ENCODE assay signal across 8 cellular contexts in the genomic region with DNA sequence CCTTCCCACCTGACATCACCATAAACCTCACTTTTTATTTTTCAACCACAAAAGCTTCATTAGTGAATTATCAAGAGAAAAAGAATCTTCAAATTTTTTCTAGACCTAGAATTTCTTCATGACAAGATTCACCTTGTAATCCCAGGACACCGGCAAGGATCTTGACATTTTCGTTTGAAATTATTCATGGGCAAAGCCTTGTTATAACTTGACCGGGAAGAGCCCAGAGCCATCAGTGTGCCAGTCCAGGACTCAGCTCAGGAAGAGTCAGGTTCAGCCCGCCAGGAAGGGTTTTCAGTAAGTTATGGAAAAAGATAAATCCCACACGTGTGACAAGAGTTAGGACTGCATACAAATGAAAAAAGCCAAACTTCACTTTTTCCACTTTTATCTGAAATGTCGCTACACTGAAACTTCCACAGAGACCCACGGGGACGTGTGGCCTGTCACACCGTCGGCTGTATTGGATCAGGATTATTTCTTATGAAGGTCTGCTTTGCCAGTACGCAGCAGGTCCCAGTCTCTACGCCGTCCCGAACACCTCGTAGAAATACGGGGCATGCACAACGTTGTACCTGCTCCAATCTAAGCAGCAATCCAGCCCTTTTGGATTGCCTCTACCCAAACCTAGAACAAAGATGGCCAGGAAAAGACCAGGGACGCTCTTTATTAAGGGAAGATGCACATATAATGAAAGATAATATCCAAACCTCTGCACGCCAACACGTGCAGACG. TPM values are rescaled to one million over a fixed set of nuclear protein-coding genes. Genes with fewer than 3 reads are reported as not detected.
DNase-seq lines count a peak whose midpoint lies in the region; ATAC-seq and TF ChIP-seq lines count a peak whose summit lies in the region.

No MANE protein-coding gene starts in this region.

- peak overlapping the region in 2 of 3 donors; percentile 44 to 66 for H3K9ac ChIP-seq in skeletal muscle tissue (ENCODE audit: low read depth in 1 of 3, low read length in 3 of 3)

- H3K36me3 ChIP-seq in hepatocyte (replicated peaks; ENCODE audit: insufficient read depth, low read depth) (no peaks in the 10 kb centered on the region), skeletal muscle tissue (ENCODE audit: control insufficient read depth in 3 of 3, insufficient read depth in 3 of 3, low read length in 3 of 3) (peaks cover 0 to 3% (median 0%) of the 10 kb centered on the region in 3 donors)

- POLR2A ChIA-PET in activated CD8-positive, alpha-beta T cell treated with anti-CD3 and anti-CD28 coated beads for 36 hours (lab: Charles Lee) = interaction anchor here (0.7 kb wide), 1 partner anchor 515 kb away, joined by 3 read pairs; no protein-coding TSS in a partner anchor

- H3K4me1 ChIP-seq in hepatocyte (ENCODE audit: insufficient read depth) = peaks cover 34% of the 10 kb centered on the region
- H3K4me1 ChIP-seq in skeletal muscle tissue (ENCODE audit: control insufficient read depth in 3 of 3, insufficient read depth in 3 of 3, low read length in 3 of 3) = peaks cover 7 to 15% (median 11%) of the 10 kb centered on the region in 3 donors

- intact Hi-C loops in activated CD8-positive, alpha-beta T cell treated with anti-CD3 and anti-CD28 coated beads for 36 hours (cut with micrococcal nuclease) = no loop called here

- peaks cover 67% of the 10 kb centered on the region for H3K79me2 ChIP-seq in hepatocyte

- H3K27ac ChIP-seq in hepatocyte (peak overlapping the region; percentile 97), skeletal muscle tissue (ENCODE audit: low read depth, low read length) (peak overlapping the region; percentile 41)

- ATAC-seq in activated CD8-positive, alpha-beta T cell treated with anti-CD3 and anti-CD28 coated beads for 36 hours = no peak
- ATAC-seq in GM19324 (IDR thresholded peaks at IDR 0.05; ENCODE audit: low FRiP score, unreplicated experiment) = no peak
- no peak for ATAC-seq in HG02981 (IDR thresholded peaks at IDR 0.05; ENCODE audit: unreplicated experiment)
- no peak for ATAC-seq in GM21786 (IDR thresholded peaks at IDR 0.05; ENCODE audit: unreplicated experiment)

- H3K4me1 Mint-ChIP-seq in activated CD8-positive, alpha-beta T cell treated with anti-CD3 and anti-CD28 coated beads for 36 hours (ENCODE audit: low read depth) = peaks cover 17% of the 10 kb centered on the region

- no peak overlapping the region for H3K27ac Mint-ChIP-seq in activated CD8-positive, alpha-beta T cell treated with anti-CD3 and anti-CD28 coated beads for 36 hours

- peak overlapping the region; percentile 80 for H3K4me2 ChIP-seq in hepatocyte

- H3K9me3 ChIP-seq in hepatocyte (ENCODE audit: low read depth) (no peaks in the 10 kb centered on the region), skeletal muscle tissue (ENCODE audit: control insufficient read depth in 3 of 3, low read length in 3 of 3) (no peaks in the 10 kb centered on the region)

- H4K20me1 ChIP-seq in hepatocyte (ENCODE audit: insufficient read depth, poor library complexity, severe bottlenecking) = peaks cover 43% of the 10 kb centered on the region

- CTCF ChIA-PET in activated CD8-positive, alpha-beta T cell treated with anti-CD3 and anti-CD28 coated beads for 36 hours (lab: Charles Lee) = no interaction called here

- WGBS in hepatocyte (ENCODE audit: low lambda C conversion rate, missing lambda C conversion rate) = 13% methylated on average over 21 of the region's 21 CpGs

- peak overlapping the region; percentile 78 for H3K4me3 ChIP-seq in hepatocyte
- peak overlapping the region; percentile 54 to 68 (median 63) for H3K4me3 ChIP-seq in skeletal muscle tissue (ENCODE audit: low read length in 3 of 3)

- H3K36me3 Mint-ChIP-seq in activated CD8-positive, alpha-beta T cell treated with anti-CD3 and anti-CD28 coated beads for 36 hours (ENCODE audit: low read depth) = no peaks in the 10 kb centered on the region

- peaks cover 56% of the 10 kb centered on the region for H3K27me3 Mint-ChIP-seq in activated CD8-positive, alpha-beta T cell treated with anti-CD3 and anti-CD28 coated beads for 36 hours

- H3K4me3 Mint-ChIP-seq in activated CD8-positive, alpha-beta T cell treated with anti-CD3 and anti-CD28 coated beads for 36 hours = peak overlapping the region; percentile 75

- TF ChIP-seq CTCF in activated CD8-positive, alpha-beta T cell treated with anti-CD3 and anti-CD28 coated beads for 36 hours (IDR thresholded peaks at IDR 0.05) = no peak
- TF ChIP-seq CTCF in hepatocyte (IDR thresholded peaks at IDR 0.05; ENCODE audit: poor library complexity) = no peak

- peak; percentile 22 for DNase-seq in HK-2 (ENCODE audit: unreplicated experiment)
- no peak for DNase-seq in activated CD8-positive, alpha-beta T cell treated with anti-CD3 and anti-CD28 coated beads for 36 hours
- no peak for DNase-seq in hepatocyte (ENCODE audit: low spot score)
- DNase-seq in SKM-1 (lab: John Stamatoyannopoulos, UW; ENCODE audit: unreplicated experiment) = no peak

- H2AFZ ChIP-seq in hepatocyte = peak overlapping the region; percentile 26

- no peaks in the 10 kb centered on the region for H3K9me2 ChIP-seq in hepatocyte (replicated peaks; ENCODE audit: insufficient read depth)

- H3K27me3 ChIP-seq in hepatocyte (no peaks in the 10 kb centered on the region), skeletal muscle tissue (ENCODE audit: control insufficient read depth in 3 of 3, insufficient read depth in 3 of 3, low read length in 3 of 3) (peaks cover 15 to 26% (median 16%) of the 10 kb centered on the region in 3 donors)

- no peaks in the 10 kb centered on the region for H3K9me3 Mint-ChIP-seq in activated CD8-positive, alpha-beta T cell treated with anti-CD3 and anti-CD28 coated beads for 36 hours

RNA-seq across cellular contexts. Expression of a gene that starts 1.0 kb away (rescaled TPM):
- total RNA-seq in activated CD8-positive, alpha-beta T cell treated with anti-CD3 and anti-CD28 coated beads for 36 hours = not detected
- total RNA-seq in hepatocyte = 261 and 281 TPM in 2 replicates
- 390 and 412 TPM in 2 replicates for polyA plus RNA-seq in hepatocyte
- total RNA-seq in skeletal muscle tissue = 1.6 TPM

Comparison
In these comparisons a context has a peak if more than half of its experiments do, and no peak if none do; other contexts are left out.
1. RNA of a gene that starts 1.0 kb away (total RNA-seq): 261 to 281 TPM in hepatocyte; 1.6 TPM in skeletal muscle tissue (single experiment) and not detected in activated CD8-positive, alpha-beta T cell treated with anti-CD3 and anti-CD28 coated beads for 36 hours; every median in the first group is over 100 times any median in the second.